In genomic region chr15:89815769-89816168, GRCh38 we compare ENCODE assay signal across 2 cellular contexts.
A peak's percentile ranks its signal among the peaks of the same experiment; 100 is the strongest.
TF ChIP-seq lines count a peak whose summit lies in the region.

No MANE protein-coding gene starts in this region.

TF ChIP-seq in HepG2, 621 proteins besides CTCF, POLR2A, EP300 and RAD21:
- TF ChIP-seq CENPX (CRISPR knock-in tag; IDR thresholded peaks at IDR 0.05) (no peak), ZNF543 (CRISPR knock-in tag; IDR thresholded peaks at IDR 0.05) (peak; percentile 84), ATAD3A (CRISPR knock-in tag; IDR thresholded peaks at IDR 0.05) (no peak), PCBP2 (optimal IDR thresholded peaks at IDR 0.05; ENCODE audit: low read depth, low read length, poor library complexity, severe bottlenecking) (no peak), ZC3H13 (CRISPR knock-in tag; IDR thresholded peaks at IDR 0.05) (no peak), DMAP1 (CRISPR knock-in tag; IDR thresholded peaks at IDR 0.05) (no peak), PTBP1 (IDR thresholded peaks at IDR 0.05; ENCODE audit: low read depth, low read length, poor library complexity, severe bottlenecking) (no peak)

TF ChIP-seq in WTC11, 78 proteins besides CTCF, POLR2A, EP300 and RAD21:
- TF ChIP-seq TP53 (CRISPR knock-in tag; IDR thresholded peaks at IDR 0.05), result no peak
TF ChIP-seq in WTC11: peak in this region for 0.
